29 cellular contexts compared by ENCODE assay signal in the genomic region with DNA sequence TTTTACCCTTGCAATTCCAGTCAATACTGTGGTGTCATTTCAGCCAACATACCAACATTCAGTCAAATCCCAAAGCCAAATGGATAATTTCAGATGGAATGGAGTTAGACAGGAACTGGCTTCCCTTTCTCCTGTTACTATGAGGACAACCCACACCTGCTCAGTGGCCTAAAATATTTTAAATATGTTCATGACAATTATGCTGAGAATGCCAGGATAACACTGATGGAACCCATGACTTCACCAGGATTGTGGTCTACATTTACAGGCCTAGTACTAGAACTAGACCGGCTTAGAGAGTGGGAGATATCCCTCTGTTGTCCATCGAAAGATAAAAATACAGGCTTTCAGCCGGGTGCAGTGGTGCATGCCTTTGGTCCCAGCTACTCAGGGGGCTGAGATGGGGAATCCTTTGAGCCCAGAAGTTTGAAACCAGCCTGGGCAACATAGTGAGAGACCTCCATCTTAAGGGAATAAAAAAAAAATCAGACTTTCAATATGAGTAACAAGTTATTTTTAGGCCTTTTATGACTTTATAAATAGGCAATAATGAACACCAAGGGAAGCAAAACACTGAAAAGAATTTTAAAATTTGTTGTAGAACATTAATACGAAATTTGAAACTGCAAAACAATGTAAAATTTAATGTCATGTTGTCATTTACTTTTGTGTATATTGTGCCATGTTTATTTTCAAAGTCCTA. TPM values are rescaled to one million over a fixed set of nuclear protein-coding genes. Genes with fewer than 3 reads are reported as not detected.
DNase-seq lines count a peak whose midpoint lies in the region; ATAC-seq, FAIRE-seq and TF ChIP-seq lines count a peak whose summit lies in the region.
"Had no signal": no experiment of that assay in that cellular context is flagged by ENCODE, and none has a peak within 500 bp of the region (broad histone marks: within the 10 kb centered on the region; RNA-seq: fewer than 3 reads in every experiment).

No MANE protein-coding gene starts in this region.

- peak overlapping the region; percentile 24 for H3K27ac Mint-ChIP-seq in activated CD8-positive, alpha-beta memory T cell treated with anti-CD3 and anti-CD28 coated beads, Interleukin-2, amount 10 ng/mL, durations not matched to agents 7 days and 5 days
- H3K27ac Mint-ChIP-seq: HFFc6 had no signal

- dilution Hi-C loops in endothelial cell of umbilical vein (cut with MboI; ENCODE audit: extremely low pct_ligation_motif_present, low sequenced_read_pairs) = no loop called here

- H3K4me1 Mint-ChIP-seq in activated CD8-positive, alpha-beta memory T cell treated with anti-CD3 and anti-CD28 coated beads, Interleukin-2, amount 10 ng/mL, durations not matched to agents 7 days and 5 days = no peaks in the 10 kb centered on the region
- H3K4me1 Mint-ChIP-seq: CD8-positive, alpha-beta memory T cell; H9 had no signal

- no peak for TF ChIP-seq CTCF in OCI-LY3 (IDR thresholded peaks at IDR 0.05; ENCODE audit: low read depth, low read length)
- no peak for TF ChIP-seq CTCF in endothelial cell of umbilical vein (IDR thresholded peaks at IDR 0.05; ENCODE audit: extremely low read depth in 1 of 2, insufficient read depth in 1 of 2, low read depth in 1 of 2, low read length in 2 of 2)
- TF ChIP-seq CTCF in smooth muscle cell (IDR thresholded peaks at IDR 0.05; ENCODE audit: borderline replicate concordance, insufficient read depth, poor library complexity, severe bottlenecking) = no peak
- no peak for TF ChIP-seq CTCF in SK-N-SH (IDR thresholded peaks at IDR 0.05)

- H3K79me2 ChIP-seq in OCI-LY3 (ENCODE audit: low read length) = no peaks in the 10 kb centered on the region
- H3K79me2 ChIP-seq in endothelial cell of umbilical vein (ENCODE audit: control insufficient read depth, insufficient read depth, low read length) = no peaks in the 10 kb centered on the region
- no peaks in the 10 kb centered on the region for H3K79me2 ChIP-seq in smooth muscle cell (ENCODE audit: low read depth)
- no peaks in the 10 kb centered on the region for H3K79me2 ChIP-seq in SK-N-SH (ENCODE audit: insufficient read depth)

- WGBS in smooth muscle cell (ENCODE audit: low lambda C conversion rate) = 77% methylated on average over 4 of the region's 4 CpGs
- 90% methylated on average over 4 of the region's 4 CpGs for WGBS in SK-N-SH (ENCODE audit: low lambda C conversion rate)

- H3F3A ChIP-seq in smooth muscle cell (ENCODE audit: low read depth) (peaks cover 3% of the 10 kb centered on the region), SK-N-SH (replicated peaks; ENCODE audit: insufficient read depth) (no peaks in the 10 kb centered on the region)

- CTCF ChIA-PET in activated CD8-positive, alpha-beta memory T cell treated with anti-CD3 and anti-CD28 coated beads, Interleukin-2, amount 10 ng/mL, durations not matched to agents 7 days and 5 days (lab: Charles Lee) = interaction anchor here (0.8 kb wide), 1 partner anchor 41 kb away, joined by 3 read pairs; no protein-coding TSS in a partner anchor
- CTCF ChIA-PET in endothelial cell of umbilical vein (lab: Charles Lee) (interaction anchor here (1.6 kb wide), 1 partner anchor 17 kb away, joined by 4 read pairs; no protein-coding TSS in a partner anchor), SK-N-SH (lab: Yijun Ruan, JAX) (interaction anchor here (0.8 kb wide), 1 partner anchor 11 kb away, joined by 3 read pairs; no protein-coding TSS in a partner anchor)

- no peak for TF ChIP-seq POLR2A in endothelial cell of umbilical vein (IDR thresholded peaks at IDR 0.05; ENCODE audit: low read depth, low read length)

- no peaks in the 10 kb centered on the region for H3K9me3 Mint-ChIP-seq in activated CD8-positive, alpha-beta memory T cell treated with anti-CD3 and anti-CD28 coated beads, Interleukin-2, amount 10 ng/mL, durations not matched to agents 7 days and 5 days (ENCODE audit: low read depth)
- H3K9me3 Mint-ChIP-seq: CD8-positive, alpha-beta memory T cell; H9; HFFc6 had no signal

- POLR2A ChIA-PET in endothelial cell of umbilical vein (lab: Charles Lee) (no interaction called here), SK-N-SH (lab: Yijun Ruan, JAX) (no interaction called here)

- peaks cover 42% of the 10 kb centered on the region for H3K36me3 ChIP-seq in OCI-LY3 (replicated peaks; ENCODE audit: low read depth, low read length)
- peaks cover 6% of the 10 kb centered on the region in 2 experiments for H3K36me3 ChIP-seq in endothelial cell of umbilical vein (ENCODE audit: control insufficient read depth in 2 of 2, extremely low read depth in 1 of 2, insufficient read depth in 2 of 2, low read length in 2 of 2)
- H3K36me3 ChIP-seq in smooth muscle cell (ENCODE audit: low read depth) = peaks cover 20% of the 10 kb centered on the region
- peaks cover 76 to 78% of the 10 kb centered on the region in 2 experiments for H3K36me3 ChIP-seq in SK-N-SH (replicated peaks in 1 of 2; ENCODE audit: control insufficient read depth in 1 of 2, insufficient read depth in 2 of 2, low read length in 1 of 2)

- H4K20me1 ChIP-seq in OCI-LY3 (ENCODE audit: insufficient read depth, low read length) = no peaks in the 10 kb centered on the region
- no peaks in the 10 kb centered on the region for H4K20me1 ChIP-seq in endothelial cell of umbilical vein (replicated peaks; ENCODE audit: control insufficient read depth, extremely low read depth, insufficient read depth, low read length)
- H4K20me1 ChIP-seq in smooth muscle cell (ENCODE audit: low read depth) = no peaks in the 10 kb centered on the region
- H4K20me1 ChIP-seq in SK-N-SH (ENCODE audit: insufficient read depth) = no peaks in the 10 kb centered on the region

- H3K4me1 ChIP-seq in OCI-LY3 (ENCODE audit: low read length) = peaks cover 25% of the 10 kb centered on the region
- peaks cover 4% of the 10 kb centered on the region for H3K4me1 ChIP-seq in endothelial cell of umbilical vein (ENCODE audit: control insufficient read depth, extremely low read depth, insufficient read depth, low read length)
- no peaks in the 10 kb centered on the region for H3K4me1 ChIP-seq in smooth muscle cell (ENCODE audit: low read depth)
- no peaks in the 10 kb centered on the region; a peak in 1 of 4 replicates for H3K4me1 ChIP-seq in SK-N-SH (ENCODE audit: control insufficient read depth in 1 of 2, insufficient read depth in 2 of 2, low read depth in 1 of 2, low read length in 1 of 2)

- peaks cover 50% of the 10 kb centered on the region for H3K36me3 Mint-ChIP-seq in activated CD8-positive, alpha-beta memory T cell treated with anti-CD3 and anti-CD28 coated beads, Interleukin-2, amount 10 ng/mL, durations not matched to agents 7 days and 5 days

- TF ChIP-seq RAD21 in SK-N-SH (IDR thresholded peaks at IDR 0.05; ENCODE audit: low read length) = no peak

- no peaks in the 10 kb centered on the region for H3K9me2 ChIP-seq in SK-N-SH

- DNase-seq in activated CD8-positive, alpha-beta memory T cell treated with anti-CD3 and anti-CD28 coated beads, Interleukin-2, amount 10 ng/mL, durations not matched to agents 7 days and 5 days = no peak
- DNase-seq in activated CD8-positive, alpha-beta memory T cell treated with anti-CD3 and anti-CD28 coated beads, Interleukin-2, amount 50 U/mL, for 4 hours = no peak
- DNase-seq in endothelial cell of umbilical vein (ENCODE audit: low read depth, low spot score) (no peak), smooth muscle cell (lab: John Stamatoyannopoulos, UW; ENCODE audit: unreplicated experiment) (no peak), cerebellar cortex (ENCODE audit: low spot score) (no peak), SK-N-SH (no peak)
- DNase-seq: AML-193; CD8-positive, alpha-beta memory T cell; GDM1; GM23248; H9; HFFc6; NCI-H1105 treated with DMSO at 0.1 percent for 48 hours; NCI-H2029 treated with DMSO at 0.1 percent for 48 hours; NCI-H2171; NCI-H345; NCI-H524; NCI-H774; PC-3; RPMI8226; SHP77 had no signal

- H3K9ac ChIP-seq in OCI-LY3 (ENCODE audit: low read length) (no peak overlapping the region), endothelial cell of umbilical vein (replicated peaks; ENCODE audit: extremely low read depth, insufficient read depth, low read length) (no peak overlapping the region), smooth muscle cell (ENCODE audit: low read depth) (no peak overlapping the region), SK-N-SH (no peak overlapping the region)
- H3K9ac ChIP-seq: GM23248 had no signal

- FAIRE-seq in endothelial cell of umbilical vein (lab: Jason Lieb, UNC) = peak; percentile 8
- FAIRE-seq: HepG2, K562 had no signal

- H2AFZ ChIP-seq in OCI-LY3 (ENCODE audit: low read depth, low read length) (no peak overlapping the region), endothelial cell of umbilical vein (ENCODE audit: low read depth, low read length) (no peak overlapping the region), smooth muscle cell (ENCODE audit: low read depth) (no peak overlapping the region), SK-N-SH (ENCODE audit: low read depth) (no peak overlapping the region)
- H2AFZ ChIP-seq: GM23248 had no signal

- H3K9me3 ChIP-seq in OCI-LY3 (ENCODE audit: insufficient read depth, low read length) = no peaks in the 10 kb centered on the region
- no peaks in the 10 kb centered on the region for H3K9me3 ChIP-seq in endothelial cell of umbilical vein (replicated peaks; ENCODE audit: control insufficient read depth, insufficient read depth, low read length)
- no peaks in the 10 kb centered on the region for H3K9me3 ChIP-seq in smooth muscle cell (replicated peaks; ENCODE audit: low read depth)
- H3K9me3 ChIP-seq in SK-N-SH = no peaks in the 10 kb centered on the region

- H3K27ac ChIP-seq in OCI-LY3 (ENCODE audit: low read length) = no peak overlapping the region
- no peak overlapping the region for H3K27ac ChIP-seq in endothelial cell of umbilical vein (ENCODE audit: insufficient read depth, low read depth, low read length)
- H3K27ac ChIP-seq in smooth muscle cell (ENCODE audit: low read depth) = peak overlapping the region; percentile 18
- no peak overlapping the region for H3K27ac ChIP-seq in SK-N-SH (ENCODE audit: low read depth in 2 of 2, low read length in 1 of 2)
- H3K27ac ChIP-seq: 22Rv1, C4-2B, GM23248, HL-60, SK-N-MC had no signal

- BruUV-seq in endothelial cell of umbilical vein (replicated peaks; lab: Mats Ljungman, UMichigan) = no TSS peak

- H3K27me3 ChIP-seq in OCI-LY3 (ENCODE audit: low read depth, low read length) = no peaks in the 10 kb centered on the region
- H3K27me3 ChIP-seq in endothelial cell of umbilical vein (ENCODE audit: control insufficient read depth in 2 of 2, insufficient read depth in 2 of 2, low read length in 2 of 2) = no peaks in the 10 kb centered on the region
- no peaks in the 10 kb centered on the region for H3K27me3 ChIP-seq in smooth muscle cell (ENCODE audit: low read depth)
- H3K27me3 ChIP-seq in SK-N-SH (ENCODE audit: insufficient read depth) = no peaks in the 10 kb centered on the region

- no peak overlapping the region for H3K4me3 ChIP-seq in OCI-LY3 (ENCODE audit: low read length)
- H3K4me3 ChIP-seq in endothelial cell of umbilical vein (replicated peaks in 1 of 3; ENCODE audit: insufficient read depth in 1 of 3, low read depth in 1 of 3, low read length in 3 of 3) = no peak overlapping the region
- no peak overlapping the region for H3K4me3 ChIP-seq in smooth muscle cell
- no peak overlapping the region for H3K4me3 ChIP-seq in SK-N-SH (ENCODE audit: low read depth in 2 of 2, low read length in 1 of 2)
- H3K4me3 ChIP-seq: GM23248, K562, SK-N-MC had no signal

- H3K27me3 Mint-ChIP-seq in activated CD8-positive, alpha-beta memory T cell treated with anti-CD3 and anti-CD28 coated beads, Interleukin-2, amount 10 ng/mL, durations not matched to agents 7 days and 5 days = no peaks in the 10 kb centered on the region
- H3K27me3 Mint-ChIP-seq: CD8-positive, alpha-beta memory T cell had no signal

- no peak overlapping the region for H3K4me3 Mint-ChIP-seq in activated CD8-positive, alpha-beta memory T cell treated with anti-CD3 and anti-CD28 coated beads, Interleukin-2, amount 10 ng/mL, durations not matched to agents 7 days and 5 days
- H3K4me3 Mint-ChIP-seq: CD8-positive, alpha-beta memory T cell; H9; HFFc6 had no signal

- H3K9me1 ChIP-seq in endothelial cell of umbilical vein (replicated peaks; ENCODE audit: control insufficient read depth, extremely low read depth, insufficient read depth, low read length) = no peaks in the 10 kb centered on the region

- TF ChIP-seq EP300 in SK-N-SH (IDR thresholded peaks at IDR 0.05; ENCODE audit: borderline replicate concordance in 1 of 2, low read depth in 1 of 2, low read length in 1 of 2) = no peak

- intact Hi-C loops in endothelial cell of umbilical vein (cut with micrococcal nuclease) = no loop called here

- peak overlapping the region; percentile 11; the same call in 1 of the 2 replicates for H3K4me2 ChIP-seq in OCI-LY3 (ENCODE audit: low read length)
- no peak overlapping the region for H3K4me2 ChIP-seq in endothelial cell of umbilical vein (ENCODE audit: insufficient read depth, low read length)
- no peak overlapping the region for H3K4me2 ChIP-seq in smooth muscle cell
- no peak overlapping the region for H3K4me2 ChIP-seq in SK-N-SH

- ATAC-seq in activated CD8-positive, alpha-beta memory T cell treated with anti-CD3 and anti-CD28 coated beads, Interleukin-2, amount 10 ng/mL, durations not matched to agents 7 days and 5 days = no peak
- no peak for ATAC-seq in HG03469 (IDR thresholded peaks at IDR 0.05; ENCODE audit: unreplicated experiment)
- ATAC-seq: HepG2, K562, PC-3 had no signal

RNA-seq across cellular contexts. Expression of a gene that starts 14.2 kb away (rescaled TPM):
- total RNA-seq in activated CD8-positive, alpha-beta memory T cell treated with anti-CD3 and anti-CD28 coated beads, Interleukin-2, amount 10 ng/mL, durations not matched to agents 7 days and 5 days = 10 to 100 TPM in 1 of 2 experiments, 1 to 10 TPM in 1; 9.9 to 12.8 TPM
- total RNA-seq in endothelial cell of umbilical vein (10.2 and 12.1 TPM in 2 replicates), smooth muscle cell (7.7 and 9.8 TPM in 2 replicates)
- polyA plus RNA-seq in endothelial cell of umbilical vein (1.4 and 2.1 TPM in 2 replicates), smooth muscle cell (3.9 TPM in 2 replicates), SK-N-SH (2012; rRNA removed) (2.9 and 4.0 TPM in 2 replicates)
- 3.6 and 3.9 TPM in 2 replicates for polyA plus RNA-seq in endothelial cell of umbilical vein (2011; cell fraction: cytosol; rRNA removed)
- polyA plus RNA-seq in endothelial cell of umbilical vein (2011; cell fraction: nucleus; rRNA removed) = 1.5 and 2.8 TPM in 2 replicates
- polyA plus RNA-seq in endothelial cell of umbilical vein (2012) = 8.3 and 10.2 TPM in 2 replicates
- 2.3 and 2.6 TPM in 2 replicates for polyA minus RNA-seq in endothelial cell of umbilical vein
- 2.9 TPM for polyA minus RNA-seq in endothelial cell of umbilical vein (2011; cell fraction: cytosol; rRNA and poly(A)+ RNA removed)
- 1.1 and 2.1 TPM in 2 replicates for polyA minus RNA-seq in endothelial cell of umbilical vein (2011; cell fraction: nucleus; rRNA and poly(A)+ RNA removed)
- polyA plus RNA-seq in SK-N-SH (2012; cell fraction: cytosol; rRNA removed) = 5.5 and 6.2 TPM in 2 replicates
- polyA plus RNA-seq in SK-N-SH (2012; cell fraction: nucleus; rRNA removed) = 0.80 and 1.5 TPM in 2 replicates

RNA-seq across cellular contexts. Expression of a gene that starts 14.4 kb away (rescaled TPM):
- 10 to 100 TPM; 14.8 to 15.2 TPM for total RNA-seq in activated CD8-positive, alpha-beta memory T cell treated with anti-CD3 and anti-CD28 coated beads, Interleukin-2, amount 10 ng/mL, durations not matched to agents 7 days and 5 days
- total RNA-seq in endothelial cell of umbilical vein (19.4 and 22.5 TPM in 2 replicates), smooth muscle cell (14.7 and 18.7 TPM in 2 replicates)
- polyA plus RNA-seq in endothelial cell of umbilical vein (14.0 and 16.1 TPM in 2 replicates), smooth muscle cell (4.4 and 7.0 TPM in 2 replicates), SK-N-SH (2012; rRNA removed) (10.8 and 17.5 TPM in 2 replicates)
- 8.6 and 10.7 TPM in 2 replicates for polyA plus RNA-seq in endothelial cell of umbilical vein (2011; cell fraction: cytosol; rRNA removed)
- polyA plus RNA-seq in endothelial cell of umbilical vein (2011; cell fraction: nucleus; rRNA removed) = 63.8 and 79.5 TPM in 2 replicates
- polyA plus RNA-seq in endothelial cell of umbilical vein (2012) = 13.5 and 16.1 TPM in 2 replicates
- 46.9 TPM in 2 replicates for polyA minus RNA-seq in endothelial cell of umbilical vein
- 9.4 TPM for polyA minus RNA-seq in endothelial cell of umbilical vein (2011; cell fraction: cytosol; rRNA and poly(A)+ RNA removed)
- 48.2 and 77.6 TPM in 2 replicates for polyA minus RNA-seq in endothelial cell of umbilical vein (2011; cell fraction: nucleus; rRNA and poly(A)+ RNA removed)
- 7.8 and 9.0 TPM in 2 replicates for polyA plus RNA-seq in SK-N-SH (2012; cell fraction: cytosol; rRNA removed)
- polyA plus RNA-seq in SK-N-SH (2012; cell fraction: nucleus; rRNA removed) = 20.2 and 44.3 TPM in 2 replicates

RNA-seq across cellular contexts. Expression of a gene that starts 58.2 kb away (rescaled TPM):
- 100 to 1,000 TPM; 115 to 175 TPM for total RNA-seq in activated CD8-positive, alpha-beta memory T cell treated with anti-CD3 and anti-CD28 coated beads, Interleukin-2, amount 10 ng/mL, durations not matched to agents 7 days and 5 days
- total RNA-seq in endothelial cell of umbilical vein (39.6 and 41.1 TPM in 2 replicates), smooth muscle cell (24.6 and 32.9 TPM in 2 replicates)
- polyA plus RNA-seq in endothelial cell of umbilical vein (7.9 and 8.0 TPM in 2 replicates), smooth muscle cell (21.0 and 25.1 TPM in 2 replicates), SK-N-SH (2012; rRNA removed) (9.0 and 9.4 TPM in 2 replicates)
- 7.9 and 8.3 TPM in 2 replicates for polyA plus RNA-seq in endothelial cell of umbilical vein (2011; cell fraction: cytosol; rRNA removed)
- 12.6 and 17.0 TPM in 2 replicates for polyA plus RNA-seq in endothelial cell of umbilical vein (2011; cell fraction: nucleus; rRNA removed)
- polyA plus RNA-seq in endothelial cell of umbilical vein (2012) = 17.7 and 27.8 TPM in 2 replicates
- 14.6 and 15.1 TPM in 2 replicates for polyA minus RNA-seq in endothelial cell of umbilical vein
- polyA minus RNA-seq in endothelial cell of umbilical vein (2011; cell fraction: cytosol; rRNA and poly(A)+ RNA removed) = 21.1 TPM
- polyA minus RNA-seq in endothelial cell of umbilical vein (2011; cell fraction: nucleus; rRNA and poly(A)+ RNA removed) = 21.9 and 28.1 TPM in 2 replicates
- 11.2 and 12.1 TPM in 2 replicates for polyA plus RNA-seq in SK-N-SH (2012; cell fraction: cytosol; rRNA removed)
- 6.1 and 9.9 TPM in 2 replicates for polyA plus RNA-seq in SK-N-SH (2012; cell fraction: nucleus; rRNA removed)
